In the genomic region with DNA sequence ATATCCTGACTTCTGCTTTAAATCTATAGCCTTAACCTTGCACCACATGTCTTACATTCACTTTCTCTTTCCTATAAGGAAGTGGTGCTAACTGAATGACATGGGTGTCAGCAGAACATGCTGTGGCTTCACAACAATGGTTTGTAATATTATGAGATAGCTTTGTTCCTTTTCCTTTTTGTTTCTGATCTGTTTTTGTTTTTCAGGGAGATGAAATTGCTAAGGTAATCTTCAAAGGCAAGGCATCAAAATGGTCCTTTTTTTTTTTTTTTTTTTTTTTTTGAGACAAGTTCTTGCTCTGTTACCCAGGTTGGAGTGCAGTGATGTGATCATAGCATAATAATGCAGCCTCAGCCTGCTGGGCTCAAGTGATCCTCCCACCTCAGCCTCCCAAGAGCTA, we compare ENCODE assay signal across 9 cellular contexts. TPM values are rescaled to one million over a fixed set of nuclear protein-coding genes. Genes with fewer than 3 reads are reported as not detected.
A peak's percentile ranks its signal among the peaks of the same experiment; 100 is the strongest.
DNase-seq lines count a peak whose midpoint lies in the region; ATAC-seq and TF ChIP-seq lines count a peak whose summit lies in the region.
"Had no signal": no experiment of that assay in that cellular context is flagged by ENCODE, and none has a peak within 500 bp of the region (broad histone marks: within the 10 kb centered on the region; RNA-seq: fewer than 3 reads in every experiment).

No MANE protein-coding gene starts in this region.

- H4K91ac ChIP-seq in neuronal stem cell (ENCODE audit: low read depth, low read length, poor library complexity) = no peak overlapping the region

- H3K79me1 ChIP-seq in neuronal stem cell (ENCODE audit: low read depth, low read length) = no peaks in the 10 kb centered on the region

- H3K4me2 ChIP-seq in osteoblast (ENCODE audit: insufficient read depth, low read length) = no peak overlapping the region
- H3K4me2 ChIP-seq in neuronal stem cell (ENCODE audit: insufficient read depth, low read length, poor library complexity, severe bottlenecking) = no peak overlapping the region

- H3K9ac ChIP-seq in neuronal stem cell (ENCODE audit: low read depth, low read length, poor library complexity) = no peak overlapping the region

- H3K27ac Mint-ChIP-seq in CD4-positive, alpha-beta memory T cell = peak overlapping the region; percentile 50 to 98 (median 91)
- peak overlapping the region; percentile 88 for H3K27ac Mint-ChIP-seq in activated naive CD8-positive, alpha-beta T cell treated with anti-CD3 and anti-CD28 coated beads for 36 hours

- H4K8ac ChIP-seq in neuronal stem cell (ENCODE audit: low read depth, low read length) = no peak overlapping the region

- H3K4me3 Mint-ChIP-seq in CD4-positive, alpha-beta memory T cell = peak overlapping the region in 7 of 8 donors; percentile 33 to 79 (median 72)
- H3K4me3 Mint-ChIP-seq in activated naive CD8-positive, alpha-beta T cell treated with anti-CD3 and anti-CD28 coated beads for 36 hours = peak overlapping the region; percentile 54

- peak overlapping the region; percentile 1 for H3K27ac ChIP-seq in CD4-positive, alpha-beta memory T cell (ENCODE audit: low read depth, low read length)
- H3K27ac ChIP-seq in osteoblast (ENCODE audit: low read depth, low read length) = no peak overlapping the region
- no peak overlapping the region for H3K27ac ChIP-seq in neuronal stem cell (replicated peaks; ENCODE audit: low read length)

- CTCF ChIA-PET in CD4-positive, alpha-beta memory T cell (lab: Charles Lee; ENCODE audit: partially characterized antibody) = interaction anchor here (0.7 to 4.6 kb wide), 4 partner anchors 15 to 183 kb away, joined by 3 to 20 read pairs (median 3); a partner anchor contains a TSS

- peak overlapping the region in 1 of 2 donors; percentile 15 for H3K4me3 ChIP-seq in CD4-positive, alpha-beta memory T cell (ENCODE audit: low read length in 2 of 2)
- no peak overlapping the region for H3K4me3 ChIP-seq in osteoblast (ENCODE audit: insufficient read depth, low read length)
- H3K4me3 ChIP-seq in neuronal stem cell (ENCODE audit: low read length in 2 of 2) = no peak overlapping the region
- H3K4me3 ChIP-seq: skin epidermis had no signal

- no peak overlapping the region for H2BK12ac ChIP-seq in neuronal stem cell (ENCODE audit: low read length)

- no peak overlapping the region for H2AFZ ChIP-seq in osteoblast (ENCODE audit: low read length)
- H2AFZ ChIP-seq in neuronal stem cell (ENCODE audit: low read length) = no peak overlapping the region

- no peaks in the 10 kb centered on the region for H3K36me3 ChIP-seq in CD4-positive, alpha-beta memory T cell (ENCODE audit: insufficient read depth, low read length)
- H3K36me3 ChIP-seq in osteoblast (ENCODE audit: insufficient read depth, low read length) (no peaks in the 10 kb centered on the region), neuronal stem cell (replicated peaks in 1 of 2; ENCODE audit: control insufficient read depth in 2 of 2, insufficient read depth in 2 of 2, low read length in 2 of 2) (no peaks in the 10 kb centered on the region)

- no peaks in the 10 kb centered on the region for H3K27me3 ChIP-seq in CD4-positive, alpha-beta memory T cell (ENCODE audit: insufficient read depth, low read length)
- H3K27me3 ChIP-seq in osteoblast (ENCODE audit: insufficient read depth, low read length) (peaks cover 4% of the 10 kb centered on the region), neuronal stem cell (ENCODE audit: control insufficient read depth in 3 of 3, insufficient read depth in 3 of 3, low read depth in 1 of 3, low read length in 3 of 3) (no peaks in the 10 kb centered on the region)

- no peak for TF ChIP-seq CTCF in osteoblast (IDR thresholded peaks at IDR 0.05; ENCODE audit: extremely low read depth, low read depth, low read length)

- H3K4me1 Mint-ChIP-seq in CD4-positive, alpha-beta memory T cell = peaks cover 10 to 34% (median 16%) of the 10 kb centered on the region in 4 donors
- H3K4me1 Mint-ChIP-seq in activated naive CD8-positive, alpha-beta T cell treated with anti-CD3 and anti-CD28 coated beads for 36 hours = peaks cover 15% of the 10 kb centered on the region

- H3K14ac ChIP-seq in neuronal stem cell (ENCODE audit: low read length) = no peak overlapping the region

- H3K4ac ChIP-seq in neuronal stem cell (ENCODE audit: low read length) = no peak overlapping the region

- peaks cover 0 to 16% of the 10 kb centered on the region in 2 donors for H3K36me3 Mint-ChIP-seq in CD4-positive, alpha-beta memory T cell
- peaks cover 18% of the 10 kb centered on the region for H3K36me3 Mint-ChIP-seq in activated naive CD8-positive, alpha-beta T cell treated with anti-CD3 and anti-CD28 coated beads for 36 hours

- no peaks in the 10 kb centered on the region for H4K20me1 ChIP-seq in osteoblast (ENCODE audit: insufficient read depth, low read length)

- no peak overlapping the region for H3K23ac ChIP-seq in neuronal stem cell (ENCODE audit: low read depth, low read length, poor library complexity)

- ATAC-seq in GM19455 (IDR thresholded peaks at IDR 0.05; ENCODE audit: unreplicated experiment) = peak; percentile 90
- ATAC-seq in HG03442 (IDR thresholded peaks at IDR 0.05; ENCODE audit: unreplicated experiment) = peak; percentile 93

- no peak overlapping the region for H2BK15ac ChIP-seq in neuronal stem cell (ENCODE audit: low read length)

- no peak overlapping the region for H2AK5ac ChIP-seq in neuronal stem cell (ENCODE audit: low read depth, low read length)

- POLR2A ChIA-PET in CD4-positive, alpha-beta memory T cell (lab: Charles Lee; ENCODE audit: partially characterized antibody) = interaction anchor here (0.7 to 3.0 kb wide), 5 partner anchors 11 to 1093 kb away, joined by 3 to 15 read pairs (median 11); a partner anchor contains a TSS

- no peaks in the 10 kb centered on the region for H3K27me3 Mint-ChIP-seq in CD4-positive, alpha-beta memory T cell
- H3K27me3 Mint-ChIP-seq in activated naive CD8-positive, alpha-beta T cell treated with anti-CD3 and anti-CD28 coated beads for 36 hours = no peaks in the 10 kb centered on the region

- no peaks in the 10 kb centered on the region for H3K79me2 ChIP-seq in osteoblast (ENCODE audit: insufficient read depth, low read length)

- intact Hi-C loops in CD4-positive, alpha-beta memory T cell (cut with micrococcal nuclease) = no loop called here

- no peak overlapping the region for H2BK5ac ChIP-seq in neuronal stem cell (ENCODE audit: low read length)

- H3K9me3 ChIP-seq in CD4-positive, alpha-beta memory T cell (ENCODE audit: control insufficient read depth in 1 of 2, low read length in 2 of 2) = no peaks in the 10 kb centered on the region
- H3K9me3 ChIP-seq in osteoblast (ENCODE audit: low read depth, low read length) (no peaks in the 10 kb centered on the region), neuronal stem cell (replicated peaks in 1 of 2; ENCODE audit: control insufficient read depth in 2 of 2, insufficient read depth in 1 of 2, low read depth in 1 of 2, low read length in 2 of 2) (peaks cover 0 to 4% of the 10 kb centered on the region in 2 donors)

- no peak overlapping the region for H2BK120ac ChIP-seq in neuronal stem cell (ENCODE audit: low read depth, low read length)

- peaks cover 0 to 6% (median 2%) of the 10 kb centered on the region in 8 donors for H3K9me3 Mint-ChIP-seq in CD4-positive, alpha-beta memory T cell
- H3K9me3 Mint-ChIP-seq in activated naive CD8-positive, alpha-beta T cell treated with anti-CD3 and anti-CD28 coated beads for 36 hours = peaks cover 11% of the 10 kb centered on the region

- DNase-seq in CD4-positive, alpha-beta memory T cell = peak; percentile 55 to 76 (median 68)
- DNase-seq in activated naive CD8-positive, alpha-beta T cell treated with anti-CD3 and anti-CD28 coated beads for 36 hours = no peak
- DNase-seq in osteoblast (ENCODE audit: insufficient read length, low spot score, missing footprints) (no peak), NCI-H2081 (lab: John Stamatoyannopoulos, UW) (no peak), neuronal stem cell (ENCODE audit: low spot score) (no peak), NCI-H82 (lab: John Stamatoyannopoulos, UW) (no peak)

- H3K4me1 ChIP-seq in CD4-positive, alpha-beta memory T cell (ENCODE audit: insufficient read depth, low read length) = peaks cover 17% of the 10 kb centered on the region
- H3K4me1 ChIP-seq in osteoblast (ENCODE audit: insufficient read depth, low read length) (no peaks in the 10 kb centered on the region), neuronal stem cell (ENCODE audit: control insufficient read depth in 2 of 2, insufficient read depth in 1 of 2, low read depth in 1 of 2, low read length in 2 of 2) (peaks cover 0 to 2% of the 10 kb centered on the region in 2 donors)

- no peak overlapping the region for H3K18ac ChIP-seq in neuronal stem cell (ENCODE audit: low read length)

RNA-seq across cellular contexts. Expression of a gene that starts 53.6 kb away (rescaled TPM):
- 10 to 100 TPM; 36.0 to 36.7 TPM for total RNA-seq in CD4-positive, alpha-beta memory T cell
- 10 to 100 TPM; 20.4 to 24.7 TPM for polyA plus RNA-seq in CD4-positive, alpha-beta memory T cell
- 10 to 100 TPM; 18.3 to 18.8 TPM for total RNA-seq in activated naive CD8-positive, alpha-beta T cell treated with anti-CD3 and anti-CD28 coated beads for 36 hours
- total RNA-seq in osteoblast = 19.7 and 19.9 TPM in 2 replicates
- polyA plus RNA-seq in neuronal stem cell (2013, experiment 1 of 2) = 13.0 TPM
- 13.9 TPM for polyA plus RNA-seq in neuronal stem cell (2013, experiment 2 of 2)

Comparison
In these comparisons a context has a peak if more than half of its experiments do, and no peak if none do; other contexts are left out.
1. DNase-seq: peak in CD4-positive, alpha-beta memory T cell (5 of 5); none in activated naive CD8-positive, alpha-beta T cell treated with anti-CD3 and anti-CD28 coated beads for 36 hours (single experiment), osteoblast (single experiment), NCI-H2081 (0 of 2), neuronal stem cell (single experiment) and NCI-H82 (single experiment).